Comparison of ENCODE assay signal across 8 cellular contexts in genomic region chr2:184597571-184597980, GRCh38. TPM values are rescaled to one million over a fixed set of nuclear protein-coding genes. Genes with fewer than 3 reads are reported as not detected.
DNase-seq lines count a peak whose midpoint lies in the region; ATAC-seq and TF ChIP-seq lines count a peak whose summit lies in the region.

No MANE protein-coding gene starts in this region.

- no peak for TF ChIP-seq EP300 in ovary (IDR thresholded peaks at IDR 0.05)

- H3K27me3 Mint-ChIP-seq in activated naive CD8-positive, alpha-beta T cell treated with anti-CD3 and anti-CD28 coated beads, Interleukin-2, amount 50 U/mL, for 24 hours = peaks cover 48% of the 10 kb centered on the region

- intact Hi-C loops in heart right ventricle (cut with DNase I) (no loop called here), ovary (cut with DNase I) (no loop called here)

- H3K4me1 Mint-ChIP-seq in activated naive CD8-positive, alpha-beta T cell treated with anti-CD3 and anti-CD28 coated beads, Interleukin-2, amount 50 U/mL, for 24 hours = peaks cover 15% of the 10 kb centered on the region
- H3K4me1 Mint-ChIP-seq in stimulated activated effector memory CD8-positive, alpha-beta T cell treated with anti-CD3 and anti-CD28 coated beads, Interleukin-12 subunit alpha, Interleukin-12 subunit beta, amount 100 ng/mL, for 72 hours = no peaks in the 10 kb centered on the region

- TF ChIP-seq CTCF in AG09309 (IDR thresholded peaks at IDR 0.05; ENCODE audit: control insufficient read depth, insufficient read depth, low read depth, low read length, missing control alignments) (no peak), NB4 (IDR thresholded peaks at IDR 0.05; ENCODE audit: low read depth, low read length) (no peak), heart right ventricle (IDR thresholded peaks at IDR 0.05) (no peak), ovary (IDR thresholded peaks at IDR 0.05) (no peak)

- no peaks in the 10 kb centered on the region for H3K9me3 ChIP-seq in heart right ventricle
- no peaks in the 10 kb centered on the region for H3K9me3 ChIP-seq in ovary

- WGBS in heart right ventricle, 2 donors = 2% methylated on average over 14 of the region's 14 CpGs
- 0 to 2% (median 2%) methylated on average over 14 of the region's 14 CpGs for WGBS in ovary, 3 donors

- peak overlapping the region; percentile 54 for H3K4me3 Mint-ChIP-seq in activated naive CD8-positive, alpha-beta T cell treated with anti-CD3 and anti-CD28 coated beads, Interleukin-2, amount 50 U/mL, for 24 hours
- H3K4me3 Mint-ChIP-seq in stimulated activated effector memory CD8-positive, alpha-beta T cell treated with anti-CD3 and anti-CD28 coated beads, Interleukin-12 subunit alpha, Interleukin-12 subunit beta, amount 100 ng/mL, for 72 hours = no peak overlapping the region

- H3K27me3 ChIP-seq in heart right ventricle = peaks cover 0 to 53% (median 24%) of the 10 kb centered on the region in 7 donors
- no peaks in the 10 kb centered on the region for H3K27me3 ChIP-seq in ovary

- H3K36me3 ChIP-seq in heart right ventricle = no peaks in the 10 kb centered on the region
- no peaks in the 10 kb centered on the region for H3K36me3 ChIP-seq in ovary

- TF ChIP-seq POLR2A in NB4 (IDR thresholded peaks at IDR 0.05; ENCODE audit: extremely low read depth, insufficient read length) (peak; percentile 48), ovary (IDR thresholded peaks at IDR 0.05) (no peak)

- H3K4me1 ChIP-seq in heart right ventricle (peaks cover 0 to 14% (median 8%) of the 10 kb centered on the region in 9 donors), ovary (ENCODE audit: insufficient read depth) (peaks cover 6% of the 10 kb centered on the region)

- H3K36me3 Mint-ChIP-seq in activated naive CD8-positive, alpha-beta T cell treated with anti-CD3 and anti-CD28 coated beads, Interleukin-2, amount 50 U/mL, for 24 hours (ENCODE audit: low read depth) = no peaks in the 10 kb centered on the region
- H3K36me3 Mint-ChIP-seq in stimulated activated effector memory CD8-positive, alpha-beta T cell treated with anti-CD3 and anti-CD28 coated beads, Interleukin-12 subunit alpha, Interleukin-12 subunit beta, amount 100 ng/mL, for 72 hours = no peaks in the 10 kb centered on the region

- no peak overlapping the region for H3K27ac Mint-ChIP-seq in activated naive CD8-positive, alpha-beta T cell treated with anti-CD3 and anti-CD28 coated beads, Interleukin-2, amount 50 U/mL, for 24 hours
- H3K27ac Mint-ChIP-seq in stimulated activated effector memory CD8-positive, alpha-beta T cell treated with anti-CD3 and anti-CD28 coated beads, Interleukin-12 subunit alpha, Interleukin-12 subunit beta, amount 100 ng/mL, for 72 hours = no peak overlapping the region

- H3K4me3 ChIP-seq in AG09309 (ENCODE audit: control insufficient read depth, low read depth, low read length) = peak overlapping the region; percentile 59
- H3K4me3 ChIP-seq in NB4 (ENCODE audit: low read depth, low read length) = peak overlapping the region; percentile 86
- peak overlapping the region; percentile 25 to 65 (median 50) for H3K4me3 ChIP-seq in heart right ventricle
- H3K4me3 ChIP-seq in ovary = peak overlapping the region; percentile 42

- H3K27ac ChIP-seq in heart right ventricle (peak overlapping the region in 1 of 10 donors; percentile 88), ovary (no peak overlapping the region)

- DNase-seq in AG09309 (ENCODE audit: low read depth) = no peak
- peak; percentile 94 for DNase-seq in NB4 (ENCODE audit: low read depth)
- peak; percentile 2 for DNase-seq in activated naive CD8-positive, alpha-beta T cell treated with anti-CD3 and anti-CD28 coated beads, Interleukin-2, amount 50 U/mL, for 24 hours
- DNase-seq in heart right ventricle = no peak
- peak in 1 of 5 donors; percentile 16 for DNase-seq in ovary
- DNase-seq in stimulated activated effector memory CD8-positive, alpha-beta T cell treated with anti-CD3 and anti-CD28 coated beads, Interleukin-12 subunit alpha, Interleukin-12 subunit beta, amount 100 ng/mL, for 72 hours (ENCODE audit: low spot score in 2 of 2) = no peak

- no peaks in the 10 kb centered on the region for H3K9me3 Mint-ChIP-seq in activated naive CD8-positive, alpha-beta T cell treated with anti-CD3 and anti-CD28 coated beads, Interleukin-2, amount 50 U/mL, for 24 hours
- H3K9me3 Mint-ChIP-seq in stimulated activated effector memory CD8-positive, alpha-beta T cell treated with anti-CD3 and anti-CD28 coated beads, Interleukin-12 subunit alpha, Interleukin-12 subunit beta, amount 100 ng/mL, for 72 hours = peaks cover 8% of the 10 kb centered on the region

- ATAC-seq in GM19324 (IDR thresholded peaks at IDR 0.05; ENCODE audit: low FRiP score, unreplicated experiment) (peak; percentile 28), heart right ventricle (peak in 6 of 8 donors; percentile 39 to 58 (median 48)), HG03460 (IDR thresholded peaks at IDR 0.05; ENCODE audit: unreplicated experiment) (no peak)
- ATAC-seq in activated naive CD8-positive, alpha-beta T cell treated with anti-CD3 and anti-CD28 coated beads, Interleukin-2, amount 50 U/mL, for 24 hours = no peak
- ATAC-seq in stimulated activated effector memory CD8-positive, alpha-beta T cell treated with anti-CD3 and anti-CD28 coated beads, Interleukin-12 subunit alpha, Interleukin-12 subunit beta, amount 100 ng/mL, for 72 hours = no peak

RNA-seq across cellular contexts. Expression of gene ZNF804A, which starts 0.8 kb away (rescaled TPM):
- total RNA-seq in heart right ventricle (under 1 TPM in 2 of 10 donors, not detected in 8; 0.07 to 0.12 TPM), ovary (under 1 TPM in 4 of 7 donors, not detected in 3; 0.07 to 0.26 (median 0.18) TPM)
- polyA plus RNA-seq in heart right ventricle (under 1 TPM in 1 of 2 donors, not detected in 1; 0.03 TPM), ovary (under 1 TPM; 0.07 to 0.28 TPM)

Comparison
In these comparisons a context has a peak if more than half of its experiments do, and no peak if none do; other contexts are left out.
1. DNase-seq: peak in NB4 (single experiment) and activated naive CD8-positive, alpha-beta T cell treated with anti-CD3 and anti-CD28 coated beads, Interleukin-2, amount 50 U/mL, for 24 hours (single experiment); none in AG09309 (single experiment), heart right ventricle (0 of 2) and stimulated activated effector memory CD8-positive, alpha-beta T cell treated with anti-CD3 and anti-CD28 coated beads, Interleukin-12 subunit alpha, Interleukin-12 subunit beta, amount 100 ng/mL, for 72 hours (0 of 2).
2. ATAC-seq: peak in GM19324 (single experiment) and heart right ventricle (6 of 8); none in activated naive CD8-positive, alpha-beta T cell treated with anti-CD3 and anti-CD28 coated beads, Interleukin-2, amount 50 U/mL, for 24 hours (single experiment), stimulated activated effector memory CD8-positive, alpha-beta T cell treated with anti-CD3 and anti-CD28 coated beads, Interleukin-12 subunit alpha, Interleukin-12 subunit beta, amount 100 ng/mL, for 72 hours (single experiment) and HG03460 (single experiment).
3. Peak in every context shown above with its lines, with median percentiles within 50 percentile points of each other: H3K4me3 ChIP-seq.